Comparison of ENCODE assay signal across 34 cellular contexts in the genomic region with DNA sequence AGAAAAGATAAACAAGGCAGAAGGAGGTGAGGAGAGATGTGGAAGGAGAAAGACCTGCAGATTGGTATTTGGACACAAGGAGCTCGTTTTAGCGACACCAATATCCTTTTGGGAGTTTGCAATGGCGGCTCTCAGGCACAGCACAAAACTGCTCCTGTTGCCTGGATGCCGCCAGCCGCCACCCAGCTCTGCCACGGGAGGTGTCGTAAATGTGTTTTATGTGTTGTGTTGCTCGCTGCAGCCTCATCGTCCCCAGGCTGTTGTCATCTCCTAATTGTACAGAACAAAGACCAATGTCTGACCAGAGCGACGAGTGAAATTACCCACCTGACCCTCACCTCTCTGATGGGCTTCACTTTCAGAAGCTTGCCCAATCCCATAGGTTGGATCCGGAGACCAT.
"Had no signal": no experiment of that assay in that cellular context is flagged by ENCODE, and none has a peak within 500 bp of the region (broad histone marks: within the 10 kb centered on the region; RNA-seq: fewer than 3 reads in every experiment).

No MANE protein-coding gene starts in this region.

- H3K36me3 ChIP-seq: Peyer's patch had no signal

- H3K4me1 Mint-ChIP-seq: activated CD4-positive, alpha-beta memory T cell treated with anti-CD3 and anti-CD28 coated beads, Interleukin-2, amount 10 ng/mL, durations not matched to agents 7 days and 5 days; activated CD8-positive, alpha-beta memory T cell treated with anti-CD3 and anti-CD28 coated beads, Interleukin-2, amount 10 ng/mL, durations not matched to agents 7 days and 5 days; activated naive CD4-positive, alpha-beta T cell treated with anti-CD3 and anti-CD28 coated beads, Interleukin-2, amount 10 ng/mL, durations not matched to agents 7 days and 5 days had no signal

- H3K27ac ChIP-seq: Peyer's patch, VCaP had no signal

- ATAC-seq: activated CD8-positive, alpha-beta memory T cell treated with anti-CD3 and anti-CD28 coated beads, Interleukin-2, amount 10 ng/mL, durations not matched to agents 7 days and 5 days; activated naive CD8-positive, alpha-beta T cell treated with anti-CD3 and anti-CD28 coated beads, Interleukin-2, amount 50 U/mL, for 24 hours; SK-N-SH treated with all-trans-retinoic acid at 6 μM for 48 hours; T-cell; T-helper 17 cell had no signal

- DNase-seq: activated B cell treated with CpG ODN at 0.5 μM for 24 hours; activated CD4-positive, alpha-beta memory T cell treated with anti-CD3 and anti-CD28 coated beads, Interleukin-2, amount 10 ng/mL, durations not matched to agents 7 days and 5 days; activated CD4-positive, alpha-beta T cell treated with anti-CD3 and anti-CD28 coated beads for 48 hours; activated CD4-positive, CD25-positive, alpha-beta regulatory T cell treated with anti-CD3 and anti-CD28 coated beads, Interleukin-2, amount 50 U/mL, for 72 hours; activated CD8-positive, alpha-beta memory T cell treated with anti-CD3 and anti-CD28 coated beads for 24 hours; activated CD8-positive, alpha-beta memory T cell treated with anti-CD3 and anti-CD28 coated beads, Interleukin-2, amount 10 ng/mL, durations not matched to agents 7 days and 5 days; activated CD8-positive, alpha-beta memory T cell treated with anti-CD3 and anti-CD28 coated beads, Interleukin-2, amount 50 U/mL, for 48 hours; activated effector memory CD4-positive, alpha-beta T cell treated with Interleukin-2 at 50 U/mL for 16 hours; activated naive CD4-positive, alpha-beta T cell treated with anti-CD3 and anti-CD28 coated beads, Interleukin-2, amount 10 ng/mL, durations not matched to agents 7 days and 5 days; activated naive CD8-positive, alpha-beta T cell treated with anti-CD3 and anti-CD28 coated beads, Interleukin-2, amount 50 U/mL, for 24 hours; activated T-cell treated with anti-CD3 and anti-CD28 coated beads, Interleukin-2, amount 50 U/mL, for 48 hours; anterior cingulate cortex; caudate nucleus; cerebellar nuclear complex; Kasumi-1; KG1; MM.1S; MV-4-11; NCI-H1092; NCI-H1436 treated with DMSO at 0.1 percent for 48 hours; NCI-H187 treated with DMSO at 0.1 percent for 48 hours; NCI-H2081; NCI-H510A treated with DMSO at 0.1 percent for 48 hours; NCI-H526 treated with DMSO at 0.1 percent for 48 hours; NK-92 treated with Interleukin-12 subunit alpha and Interleukin-12 subunit beta, amount 100 ng/mL, for 24 hours; Peyer's patch; RPMI8226; SHP77 treated with DMSO at 0.1 percent for 48 hours; T-cell; T-helper 17 cell had no signal

- H3K27ac Mint-ChIP-seq: activated B cell treated with CpG ODN at 0.5 μM for 24 hours; activated CD4-positive, alpha-beta memory T cell treated with anti-CD3 and anti-CD28 coated beads, Interleukin-2, amount 10 ng/mL, durations not matched to agents 7 days and 5 days; activated CD8-positive, alpha-beta memory T cell treated with anti-CD3 and anti-CD28 coated beads, Interleukin-2, amount 10 ng/mL, durations not matched to agents 7 days and 5 days; activated naive CD4-positive, alpha-beta T cell treated with anti-CD3 and anti-CD28 coated beads, Interleukin-2, amount 10 ng/mL, durations not matched to agents 7 days and 5 days; activated naive CD8-positive, alpha-beta T cell; activated naive CD8-positive, alpha-beta T cell treated with anti-CD3 and anti-CD28 coated beads, Interleukin-2, amount 50 U/mL, for 24 hours; brain; T-cell; T-helper 17 cell had no signal

- H3K36me3 Mint-ChIP-seq: activated CD8-positive, alpha-beta memory T cell treated with anti-CD3 and anti-CD28 coated beads, Interleukin-2, amount 10 ng/mL, durations not matched to agents 7 days and 5 days; activated naive CD4-positive, alpha-beta T cell treated with anti-CD3 and anti-CD28 coated beads, Interleukin-2, amount 10 ng/mL, durations not matched to agents 7 days and 5 days; activated naive CD8-positive, alpha-beta T cell; brain; T-cell had no signal

- H3K9me3 ChIP-seq: Peyer's patch had no signal

- H3K4me3 ChIP-seq: Peyer's patch had no signal

- H3K4me3 Mint-ChIP-seq: activated B cell treated with CpG ODN at 0.5 μM for 24 hours; activated CD4-positive, alpha-beta memory T cell treated with anti-CD3 and anti-CD28 coated beads, Interleukin-2, amount 10 ng/mL, durations not matched to agents 7 days and 5 days; activated CD8-positive, alpha-beta memory T cell treated with anti-CD3 and anti-CD28 coated beads, Interleukin-2, amount 10 ng/mL, durations not matched to agents 7 days and 5 days; activated naive CD4-positive, alpha-beta T cell treated with anti-CD3 and anti-CD28 coated beads, Interleukin-2, amount 10 ng/mL, durations not matched to agents 7 days and 5 days; activated naive CD8-positive, alpha-beta T cell; activated naive CD8-positive, alpha-beta T cell treated with anti-CD3 and anti-CD28 coated beads, Interleukin-2, amount 50 U/mL, for 24 hours; brain; T-cell; T-helper 17 cell had no signal

- H3K9me3 Mint-ChIP-seq: activated B cell treated with CpG ODN at 0.5 μM for 24 hours; activated CD4-positive, alpha-beta memory T cell treated with anti-CD3 and anti-CD28 coated beads, Interleukin-2, amount 10 ng/mL, durations not matched to agents 7 days and 5 days; activated naive CD4-positive, alpha-beta T cell treated with anti-CD3 and anti-CD28 coated beads, Interleukin-2, amount 10 ng/mL, durations not matched to agents 7 days and 5 days; activated naive CD8-positive, alpha-beta T cell treated with anti-CD3 and anti-CD28 coated beads, Interleukin-2, amount 50 U/mL, for 24 hours; brain; T-cell had no signal

- H3K4me1 ChIP-seq: Peyer's patch had no signal
